In the genomic region with DNA sequence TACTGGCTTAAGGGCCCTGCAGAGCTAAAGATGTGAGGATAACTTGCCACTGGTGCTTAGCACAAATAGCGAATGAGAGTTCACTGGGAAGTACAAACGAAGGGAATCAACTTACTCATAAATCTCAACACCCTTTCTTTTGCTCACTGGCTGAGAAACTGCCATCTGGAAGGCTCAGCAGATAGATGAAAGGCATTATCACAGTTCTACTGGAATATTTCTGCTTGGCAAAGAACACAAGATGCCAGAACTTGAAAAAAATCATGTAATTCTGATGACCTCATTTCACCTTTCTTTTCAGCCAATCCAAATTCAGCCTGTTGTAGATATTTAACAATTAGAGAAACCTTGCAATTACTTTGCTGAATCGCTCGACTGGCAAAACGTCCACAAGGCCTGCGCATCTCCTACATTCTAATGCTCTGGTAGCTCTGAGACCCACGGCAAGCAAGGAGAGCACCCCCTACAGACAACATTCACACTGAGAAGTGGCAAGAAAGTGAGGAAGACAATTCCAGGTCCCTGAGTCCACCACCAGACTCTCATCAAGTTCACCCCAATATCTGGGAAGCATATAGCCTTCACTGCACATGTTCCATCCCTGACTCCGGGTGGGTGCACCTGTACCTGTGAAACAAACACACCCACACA, we compare ENCODE assay signal across 18 cellular contexts. TPM values are rescaled to one million over a fixed set of nuclear protein-coding genes. Genes with fewer than 3 reads are reported as not detected.
DNase-seq lines count a peak whose midpoint lies in the region; ATAC-seq, FAIRE-seq and TF ChIP-seq lines count a peak whose summit lies in the region.
"Had no signal": no experiment of that assay in that cellular context is flagged by ENCODE, and none has a peak within 500 bp of the region (broad histone marks: within the 10 kb centered on the region; RNA-seq: fewer than 3 reads in every experiment).

No MANE protein-coding gene starts in this region.

- peaks cover 6% of the 10 kb centered on the region for H3K4me1 ChIP-seq in cardiac muscle cell (ENCODE audit: low read depth)
- H3K4me1 ChIP-seq in vagina: peaks cover 37% of the 10 kb centered on the region
- H3K4me1 ChIP-seq: parathyroid adenoma had no signal

- peak; percentile 27 for TF ChIP-seq CTCF in cardiac muscle cell (IDR thresholded peaks at IDR 0.05; ENCODE audit: low read depth, low read length)
- TF ChIP-seq CTCF in bronchial epithelial cell (IDR thresholded peaks at IDR 0.05; ENCODE audit: insufficient read depth, low read length, severe bottlenecking): no peak
- TF ChIP-seq CTCF in vagina (IDR thresholded peaks at IDR 0.05): no peak

- FAIRE-seq in bronchial epithelial cell (lab: Jason Lieb, UNC): peak; percentile 50
- FAIRE-seq: A204.1 had no signal

- H3K9me3 ChIP-seq in cardiac muscle cell (ENCODE audit: low read depth): no peaks in the 10 kb centered on the region
- H3K9me3 ChIP-seq in vagina: no peaks in the 10 kb centered on the region

- ATAC-seq in Right ventricle myocardium superior (ENCODE audit: poor library complexity): no peak
- no peak for ATAC-seq in HG03571 (IDR thresholded peaks at IDR 0.05; ENCODE audit: unreplicated experiment)

- no peaks in the 10 kb centered on the region for H3K36me3 ChIP-seq in cardiac muscle cell
- no peaks in the 10 kb centered on the region for H3K36me3 ChIP-seq in bronchial epithelial cell (ENCODE audit: control insufficient read depth, insufficient read depth, low read length)
- H3K36me3 ChIP-seq in vagina: no peaks in the 10 kb centered on the region

- intact Hi-C loops in Right ventricle myocardium superior (cut with DNase I): no loop called here
- intact Hi-C loops in vagina (cut with DNase I): no loop called here

- H3K4me3 ChIP-seq in cardiac muscle cell (no peak overlapping the region), bronchial epithelial cell (ENCODE audit: low read depth, low read length) (no peak overlapping the region), vagina (no peak overlapping the region)
- H3K4me3 ChIP-seq: PC-9 had no signal

- no peaks in the 10 kb centered on the region for H3K27me3 ChIP-seq in cardiac muscle cell
- no peaks in the 10 kb centered on the region for H3K27me3 ChIP-seq in bronchial epithelial cell (ENCODE audit: control insufficient read depth, insufficient read depth, low read length)
- no peaks in the 10 kb centered on the region for H3K27me3 ChIP-seq in layer of hippocampus (ENCODE audit: control insufficient read depth, insufficient read depth, low read length)
- H3K27me3 ChIP-seq in vagina: no peaks in the 10 kb centered on the region

- H3K27ac ChIP-seq in cardiac muscle cell: no peak overlapping the region
- peak overlapping the region; percentile 58 for H3K27ac ChIP-seq in layer of hippocampus (ENCODE audit: low read depth, low read length)
- H3K27ac ChIP-seq in vagina: no peak overlapping the region
- H3K27ac ChIP-seq: parathyroid adenoma, PC-9 had no signal

- TF ChIP-seq POLR2A in vagina (IDR thresholded peaks at IDR 0.05): no peak

- DNase-seq in cardiac muscle cell (ENCODE audit: low read depth in 1 of 2, low spot score in 1 of 2) (peak in 1 of 2 donors; percentile 46), Right ventricle myocardium superior (no peak), bronchial epithelial cell (ENCODE audit: low read depth) (no peak), NCI-H2196 (lab: John Stamatoyannopoulos, UW; ENCODE audit: unreplicated experiment) (no peak), vagina (ENCODE audit: extremely low spot score in 2 of 2) (no peak)
- DNase-seq in activated CD8-positive, alpha-beta memory T cell treated with anti-CD3 and anti-CD28 coated beads, Interleukin-2, amount 50 U/mL, for 48 hours: no peak
- DNase-seq: activated CD4-positive, CD25-positive, alpha-beta regulatory T cell; activated naive CD4-positive, alpha-beta T cell; CD4-positive, alpha-beta memory T cell; kidney glomerular epithelial cell; NCI-H1694 treated with DMSO at 0.1 percent for 48 hours; NCI-H524 treated with DMSO at 0.1 percent for 48 hours; PC-9; SW 1271 had no signal

RNA-seq across cellular contexts. Expression of a gene that starts 27.5 kb away (rescaled TPM):
- total RNA-seq in cardiac muscle cell (24.4 and 26.9 TPM in 2 replicates), Right ventricle myocardium superior (1.6 TPM), bronchial epithelial cell (12.7 and 13.7 TPM in 2 replicates), vagina (15.5 TPM)
- 38.5 and 39.8 TPM in 2 replicates for polyA plus RNA-seq in cardiac muscle cell
